In genomic region chr21:46459356-46460112, GRCh38 we compare ENCODE assay signal across 8 cellular contexts. TPM values are rescaled to one million over a fixed set of nuclear protein-coding genes. Genes with fewer than 3 reads are reported as not detected.
A peak's percentile ranks its signal among the peaks of the same experiment; 100 is the strongest.
DNase-seq lines count a peak whose midpoint lies in the region; ATAC-seq and TF ChIP-seq lines count a peak whose summit lies in the region.

No MANE protein-coding gene starts in this region.

- DNase-seq in NCI-H69 (lab: John Stamatoyannopoulos, UW): peak; percentile 19
- DNase-seq in activated naive CD8-positive, alpha-beta T cell treated with anti-CD3 and anti-CD28 coated beads for 36 hours: no peak
- peak; percentile 58 to 77 (median 75) for DNase-seq in right cardiac atrium
- peak; percentile 31 for DNase-seq in prostate gland (ENCODE audit: low spot score)
- DNase-seq in amniotic stem cell (lab: John Stamatoyannopoulos, UW): no peak

- TF ChIP-seq POLR2A in prostate gland (IDR thresholded peaks at IDR 0.05): no peak

- ATAC-seq in right cardiac atrium (peak in 1 of 2 donors; percentile 27), HG03432 (IDR thresholded peaks at IDR 0.05; ENCODE audit: unreplicated experiment) (no peak), HG02885 (IDR thresholded peaks at IDR 0.05; ENCODE audit: poor library complexity, unreplicated experiment) (no peak)

- H3K4me1 ChIP-seq in DOHH2 (ENCODE audit: control insufficient read depth, low read length): peaks cover 27% of the 10 kb centered on the region
- H3K4me1 ChIP-seq in right cardiac atrium (ENCODE audit: control insufficient read depth, insufficient read depth, low read length): peaks cover 16% of the 10 kb centered on the region
- no peaks in the 10 kb centered on the region for H3K4me1 ChIP-seq in prostate gland (replicated peaks)

- no peaks in the 10 kb centered on the region for H3K9me2 ChIP-seq in DOHH2 (replicated peaks; ENCODE audit: control insufficient read depth, low read length)

- no peaks in the 10 kb centered on the region for H4K20me1 ChIP-seq in DOHH2 (ENCODE audit: control insufficient read depth, insufficient read depth, low read depth, low read length)

- H3K27me3 Mint-ChIP-seq in activated naive CD8-positive, alpha-beta T cell treated with anti-CD3 and anti-CD28 coated beads for 36 hours: no peaks in the 10 kb centered on the region

- peaks cover 31% of the 10 kb centered on the region for H3K36me3 Mint-ChIP-seq in activated naive CD8-positive, alpha-beta T cell treated with anti-CD3 and anti-CD28 coated beads for 36 hours

- peaks cover 56% of the 10 kb centered on the region for H3K79me2 ChIP-seq in DOHH2 (ENCODE audit: control insufficient read depth, low read length)

- H3K9me3 ChIP-seq in DOHH2 (ENCODE audit: control insufficient read depth, insufficient read depth, low read length) (no peaks in the 10 kb centered on the region), right cardiac atrium (ENCODE audit: control insufficient read depth, low read length) (no peaks in the 10 kb centered on the region), prostate gland (no peaks in the 10 kb centered on the region)

- TF ChIP-seq CTCF in DOHH2 (IDR thresholded peaks at IDR 0.05; ENCODE audit: low read depth, low read length, poor library complexity, severe bottlenecking) (no peak), prostate gland (IDR thresholded peaks at IDR 0.05) (no peak)

- H3K27ac Mint-ChIP-seq in activated naive CD8-positive, alpha-beta T cell treated with anti-CD3 and anti-CD28 coated beads for 36 hours: peak overlapping the region; percentile 75

- H3K4me3 ChIP-seq in DOHH2 (ENCODE audit: low read length) (peak overlapping the region; percentile 85), right cardiac atrium (ENCODE audit: low read length) (peak overlapping the region; percentile 88), prostate gland (peak overlapping the region; percentile 97 to 99)

- H3K9me3 Mint-ChIP-seq in activated naive CD8-positive, alpha-beta T cell treated with anti-CD3 and anti-CD28 coated beads for 36 hours: no peaks in the 10 kb centered on the region

- intact Hi-C loops in right cardiac atrium (cut with DNase I) (no loop called here), prostate gland (cut with DNase I) (loop anchor here (5.0 kb wide), 1 partner anchor 132 kb away; a partner anchor contains a TSS)

- H3K27me3 ChIP-seq in DOHH2 (ENCODE audit: control insufficient read depth, low read length): no peaks in the 10 kb centered on the region
- no peaks in the 10 kb centered on the region for H3K27me3 ChIP-seq in right cardiac atrium (ENCODE audit: control insufficient read depth, insufficient read depth)
- no peaks in the 10 kb centered on the region for H3K27me3 ChIP-seq in prostate gland (replicated peaks; ENCODE audit: insufficient read depth)

- H3K27ac ChIP-seq in DOHH2 (ENCODE audit: low read depth, low read length) (no peak overlapping the region), right cardiac atrium (ENCODE audit: low read length) (peak overlapping the region; percentile 71), prostate gland (peak overlapping the region; percentile 86 to 87)

- peaks cover 3% of the 10 kb centered on the region; the same call in 1 of the 2 replicates for H3F3A ChIP-seq in DOHH2 (ENCODE audit: control insufficient read depth, insufficient read depth)

- H3K4me2 ChIP-seq in DOHH2 (ENCODE audit: low read length): peak overlapping the region; percentile 87

- WGBS in right cardiac atrium: 1% methylated on average over 41 of the region's 41 CpGs
- WGBS in prostate gland: 1% methylated on average over 19 of the region's 41 CpGs

- H3K4me1 Mint-ChIP-seq in activated naive CD8-positive, alpha-beta T cell treated with anti-CD3 and anti-CD28 coated beads for 36 hours: peaks cover 48% of the 10 kb centered on the region

- H3K4me3 Mint-ChIP-seq in activated naive CD8-positive, alpha-beta T cell treated with anti-CD3 and anti-CD28 coated beads for 36 hours: peak overlapping the region; percentile 86

- peaks cover 43% of the 10 kb centered on the region for H3K36me3 ChIP-seq in DOHH2 (ENCODE audit: control insufficient read depth, low read length)
- no peaks in the 10 kb centered on the region for H3K36me3 ChIP-seq in prostate gland

RNA-seq across cellular contexts. Expression of gene DIP2A, which starts 0.8 kb away (rescaled TPM):
- total RNA-seq in activated naive CD8-positive, alpha-beta T cell treated with anti-CD3 and anti-CD28 coated beads for 36 hours: 10 to 100 TPM; 19.0 to 21.2 TPM
- 10 to 100 TPM; 36.0 to 40.6 (median 37.4) TPM for total RNA-seq in right cardiac atrium
- 28.6 TPM for polyA plus RNA-seq in right cardiac atrium
- 10 to 100 TPM; 44.2 to 82.2 TPM for total RNA-seq in prostate gland

Comparison
In these comparisons a context has a peak if more than half of its experiments do, and no peak if none do; other contexts are left out.
1. DNase-seq: peak in NCI-H69 (single experiment), right cardiac atrium (3 of 3) and prostate gland (single experiment); none in activated naive CD8-positive, alpha-beta T cell treated with anti-CD3 and anti-CD28 coated beads for 36 hours (single experiment) and amniotic stem cell (single experiment).
2. Peak in every context shown above with its lines, with median percentiles within 50 percentile points of each other: H3K4me3 ChIP-seq.